Comparison of ENCODE assay signal across 1 cellular context in the genomic region with DNA sequence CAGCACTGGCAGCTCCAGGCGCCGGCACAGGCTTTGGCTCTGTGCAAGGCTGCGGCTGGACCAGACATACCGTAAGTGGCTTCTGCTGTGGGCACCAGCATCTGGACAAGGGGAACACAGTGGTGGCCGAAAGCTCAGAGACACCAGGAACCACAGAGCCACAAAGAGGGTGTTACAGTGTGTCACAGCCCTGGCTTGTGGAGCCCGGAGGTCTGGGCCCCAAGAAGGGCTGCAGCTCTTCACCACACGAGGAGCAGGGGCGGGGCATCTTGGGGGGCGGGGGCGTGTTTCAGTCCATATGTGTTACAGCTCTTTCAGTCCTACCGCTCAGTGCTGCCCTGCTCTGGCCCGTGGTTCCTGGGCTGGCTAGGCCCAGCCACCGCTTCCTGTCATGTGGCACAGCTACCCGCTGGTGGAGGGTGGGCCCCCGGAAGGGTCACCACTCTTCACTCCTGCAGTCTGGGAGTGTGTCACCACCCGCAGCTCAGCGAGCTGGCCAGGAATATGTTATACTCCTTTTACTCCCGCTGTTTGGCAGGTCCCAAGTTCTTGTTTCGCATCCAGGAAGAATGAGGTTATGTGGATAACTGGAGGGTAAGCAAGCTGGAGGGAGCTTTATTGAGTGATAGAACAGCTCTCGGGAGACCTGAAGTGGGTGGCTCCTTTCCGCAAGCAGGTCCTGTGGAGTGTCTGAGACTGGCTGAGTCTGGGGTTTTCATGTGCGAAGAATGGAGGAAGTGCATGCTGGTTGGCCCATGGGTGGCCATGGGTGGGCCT.
A peak's percentile ranks its signal among the peaks of the same experiment; 100 is the strongest.
TF ChIP-seq lines count a peak whose summit lies in the region.

No MANE protein-coding gene starts in this region.

TF ChIP-seq in HCT116, 20 proteins besides CTCF, POLR2A, EP300 and RAD21 (continued from another document):
- TF ChIP-seq ZBTB33 (IDR thresholded peaks at IDR 0.05; ENCODE audit: extremely low read depth, insufficient replicate concordance, low read length) (peak; percentile 60), ELF1 (IDR thresholded peaks at IDR 0.05; ENCODE audit: borderline replicate concordance, low read depth) (peak; percentile 46; the same call in 1 of the 2 replicates), REST (IDR thresholded peaks at IDR 0.05; ENCODE audit: low read depth) (no peak), MAX (IDR thresholded peaks at IDR 0.05) (peak; percentile 90), POLR2AphosphoS5 (IDR thresholded peaks at IDR 0.05; ENCODE audit: low read depth, low read length) (peak; percentile 97), ZNF274 (IDR thresholded peaks at IDR 0.05; ENCODE audit: low read depth, low read length) (no peak), SIN3A (IDR thresholded peaks at IDR 0.05; ENCODE audit: low read depth) (peak; percentile 85), CBX3 (IDR thresholded peaks at IDR 0.05; ENCODE audit: low read depth) (peak; percentile 75; the same call in 1 of the 2 replicates), EZH2phosphoT487 (IDR thresholded peaks at IDR 0.05; ENCODE audit: borderline replicate concordance) (no peak)
